In the genomic region with DNA sequence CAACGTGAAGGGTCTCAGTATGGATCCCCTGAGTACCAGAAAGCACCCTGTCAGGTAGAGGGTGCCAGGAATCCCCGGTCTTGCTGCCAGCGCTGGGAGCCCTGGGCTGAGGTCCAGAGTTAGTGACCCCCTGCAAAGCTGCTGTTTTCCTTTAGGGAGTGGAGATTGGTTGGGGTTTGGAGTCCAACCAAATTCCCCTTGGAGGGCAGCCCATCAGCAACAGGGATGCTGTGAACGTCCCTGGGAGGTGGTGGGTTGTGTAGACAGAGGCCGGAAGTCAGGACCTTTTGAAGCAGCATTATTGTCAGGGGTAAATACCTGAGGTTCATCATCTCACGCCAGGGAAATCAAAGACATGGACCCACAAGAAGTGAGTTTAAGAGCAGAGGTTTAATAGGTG, we compare ENCODE assay signal across 16 cellular contexts.
DNase-seq lines count a peak whose midpoint lies in the region; ATAC-seq and TF ChIP-seq lines count a peak whose summit lies in the region.
"Had no signal": no experiment of that assay in that cellular context is flagged by ENCODE, and none has a peak within 500 bp of the region (broad histone marks: within the 10 kb centered on the region; RNA-seq: fewer than 3 reads in every experiment).

No MANE protein-coding gene starts in this region.

- no peak overlapping the region for H3K9ac ChIP-seq in neural progenitor cell

- H4K20me1 ChIP-seq in neural progenitor cell (ENCODE audit: low read depth) (no peaks in the 10 kb centered on the region), OCI-LY7 (ENCODE audit: insufficient read depth, low read length) (no peaks in the 10 kb centered on the region)

- H3K79me2 ChIP-seq in neural progenitor cell (ENCODE audit: low read depth): no peaks in the 10 kb centered on the region
- no peaks in the 10 kb centered on the region for H3K79me2 ChIP-seq in OCI-LY7 (ENCODE audit: insufficient read depth, low read depth, low read length)

- H3K4me2 ChIP-seq in neural progenitor cell (no peak overlapping the region), OCI-LY7 (ENCODE audit: low read length) (no peak overlapping the region)

- H3K9me2 ChIP-seq in OCI-LY7 (ENCODE audit: insufficient read depth, low read length): no peaks in the 10 kb centered on the region

- ATAC-seq in GM19467 (IDR thresholded peaks at IDR 0.05; ENCODE audit: unreplicated experiment): no peak

- H3K36me3 ChIP-seq in neural progenitor cell (no peaks in the 10 kb centered on the region), OCI-LY7 (ENCODE audit: insufficient read depth, low read length) (no peaks in the 10 kb centered on the region)

- H3K27me3 ChIP-seq in neural progenitor cell: no peaks in the 10 kb centered on the region

- BruUV-seq in MCF 10A (replicated peaks; lab: Mats Ljungman, UMichigan): no TSS peak
- BruUV-seq in OCI-LY7 (replicated peaks; lab: Mats Ljungman, UMichigan): no TSS peak

- intact Hi-C loops in MCF 10A (cut with micrococcal nuclease) (no loop called here), OCI-LY7 (cut with micrococcal nuclease; ENCODE audit: unreplicated experiment) (no loop called here)

- H3K9me3 Mint-ChIP-seq in neural progenitor cell: no peaks in the 10 kb centered on the region
- no peaks in the 10 kb centered on the region for H3K9me3 Mint-ChIP-seq in MCF 10A (ENCODE audit: unreplicated experiment)

- H3F3A ChIP-seq in neural progenitor cell (ENCODE audit: low read depth): no peaks in the 10 kb centered on the region

- H2AFZ ChIP-seq in neural progenitor cell (replicated peaks) (no peak overlapping the region), OCI-LY7 (ENCODE audit: low read length) (no peak overlapping the region)

- no peaks in the 10 kb centered on the region for H3K4me1 ChIP-seq in neural progenitor cell
- no peaks in the 10 kb centered on the region for H3K4me1 ChIP-seq in OCI-LY7 (ENCODE audit: insufficient read depth, low read length, poor library complexity, severe bottlenecking)
- H3K4me1 ChIP-seq: Caco-2 had no signal

- DNase-seq in ACHN (peak; percentile 33), M059J (ENCODE audit: low read depth) (peak; percentile 61), fibroblast of the aortic adventitia (ENCODE audit: low read depth) (peak; percentile 17), neural progenitor cell (ENCODE audit: low spot score) (no peak), MCF 10A (ENCODE audit: unreplicated experiment) (no peak), OCI-LY7 (ENCODE audit: low spot score) (no peak), dermis blood vessel endothelial cell (no peak)
- DNase-seq: DMS53, NCI-H1105, NCI-H1694 treated with DMSO at 0.1 percent for 48 hours, NCI-H446, NCI-H748 treated with DMSO at 0.1 percent for 48 hours, SHP77 treated with DMSO at 0.1 percent for 48 hours had no signal

- H3K27me3 Mint-ChIP-seq in neural progenitor cell (ENCODE audit: insufficient read depth, low read depth) (peaks cover 4% of the 10 kb centered on the region), MCF 10A (ENCODE audit: insufficient read depth, unreplicated experiment) (peaks cover 58% of the 10 kb centered on the region)

- H3K4me3 Mint-ChIP-seq in neural progenitor cell (no peak overlapping the region), MCF 10A (ENCODE audit: unreplicated experiment) (no peak overlapping the region)

- in situ Hi-C loops in ACHN (cut with HindIII; ENCODE audit: low pct_ligation_motif_present, low pct_unique_long_range_greater_than_20kb, low sequenced_read_pairs): no loop called here

- H3K9me3 ChIP-seq in neural progenitor cell (ENCODE audit: low read depth) (no peaks in the 10 kb centered on the region), OCI-LY7 (ENCODE audit: low read length) (no peaks in the 10 kb centered on the region)
- H3K9me3 ChIP-seq: Caco-2 had no signal

- H3K27ac Mint-ChIP-seq in neural progenitor cell (peak overlapping the region; percentile 51), MCF 10A (ENCODE audit: low read depth, unreplicated experiment) (no peak overlapping the region)

- H3K4me1 Mint-ChIP-seq in neural progenitor cell (peaks cover 22% of the 10 kb centered on the region), MCF 10A (ENCODE audit: insufficient read depth, unreplicated experiment) (no peaks in the 10 kb centered on the region)

- no peak overlapping the region for H3K4me3 ChIP-seq in fibroblast of the aortic adventitia (ENCODE audit: low read depth, low read length)
- H3K4me3 ChIP-seq in neural progenitor cell: no peak overlapping the region
- no peak overlapping the region for H3K4me3 ChIP-seq in OCI-LY7 (ENCODE audit: low read depth, low read length, poor library complexity, severe bottlenecking)

- H3K36me3 Mint-ChIP-seq in neural progenitor cell (no peaks in the 10 kb centered on the region), MCF 10A (ENCODE audit: insufficient read depth, unreplicated experiment) (peaks cover 5% of the 10 kb centered on the region)

- TF ChIP-seq CTCF in fibroblast of the aortic adventitia (IDR thresholded peaks at IDR 0.05; ENCODE audit: insufficient read depth, low read length) (no peak), neural progenitor cell (IDR thresholded peaks at IDR 0.05) (no peak), MCF 10A (IDR thresholded peaks at IDR 0.05; ENCODE audit: unreplicated experiment) (no peak), OCI-LY7 (conservative IDR thresholded peaks at IDR 0.05; ENCODE audit: low read length) (no peak)

- CTCF ChIA-PET in MCF 10A (lab: Yijun Ruan, JAX) (no interaction called here), OCI-LY7 (lab: Charles Lee; ENCODE audit: unreplicated experiment) (no interaction called here)

- POLR2A ChIA-PET in MCF 10A (lab: Yijun Ruan, JAX) (no interaction called here), OCI-LY7 (lab: Charles Lee) (no interaction called here)

- no peak overlapping the region for H3K27ac ChIP-seq in neural progenitor cell
- H3K27ac ChIP-seq in OCI-LY7 (ENCODE audit: low read depth, low read length, poor library complexity, severe bottlenecking): no peak overlapping the region
- H3K27ac ChIP-seq: C4-2B had no signal

Comparison
In these comparisons a context has a peak if more than half of its experiments do, and no peak if none do; other contexts are left out.
1. DNase-seq: peak in ACHN (single experiment), M059J (single experiment) and fibroblast of the aortic adventitia (single experiment); none in neural progenitor cell (single experiment), MCF 10A (single experiment), OCI-LY7 (single experiment) and dermis blood vessel endothelial cell (single experiment).